ENCODE assay signal across 16 cellular contexts in genomic region chr22:30537083-30537731, GRCh38. TPM values are rescaled to one million over a fixed set of nuclear protein-coding genes. Genes with fewer than 3 reads are reported as not detected.
DNase-seq lines count a peak whose midpoint lies in the region; ATAC-seq and TF ChIP-seq lines count a peak whose summit lies in the region.
"Had no signal": no experiment of that assay in that cellular context is flagged by ENCODE, and none has a peak within 500 bp of the region (broad histone marks: within the 10 kb centered on the region; RNA-seq: fewer than 3 reads in every experiment).

No MANE protein-coding gene starts in this region.

- TF ChIP-seq EP300 in gastroesophageal sphincter (IDR thresholded peaks at IDR 0.05), result no peak

- H3K4me1 ChIP-seq in adrenal gland (replicated peaks in 1 of 2) (peaks cover 0 to 2% of the 10 kb centered on the region in 2 donors), testis (peaks cover 11% of the 10 kb centered on the region), gastroesophageal sphincter (peaks cover 0 to 5% (median 5%) of the 10 kb centered on the region in 3 donors)
- H3K4me1 ChIP-seq: HAP-1 had no signal

- 50 to 66% (median 56%) methylated on average over 7 to 9 of the region's 9 CpGs for WGBS in adrenal gland, 4 donors
- 47 to 70% methylated on average over 9 of the region's 9 CpGs for WGBS in testis, 2 donors
- WGBS in gastroesophageal sphincter (ENCODE audit: low coverage in 1 of 2), 2 donors, result 78 to 86% methylated on average over 5 to 7 of the region's 9 CpGs

- TF ChIP-seq CTCF in adrenal gland (IDR thresholded peaks at IDR 0.05) (no peak), testis (IDR thresholded peaks at IDR 0.05) (no peak), gastroesophageal sphincter (IDR thresholded peaks at IDR 0.05) (no peak), CD14-positive monocyte (IDR thresholded peaks at IDR 0.05) (no peak)

- intact Hi-C loops in adrenal gland (cut with DNase I) (no loop called here), testis (cut with DNase I; ENCODE audit: low total_unique reads) (no loop called here), CD14-positive monocyte (cut with micrococcal nuclease) (no loop called here)

- no peak for ATAC-seq in gastroesophageal sphincter

- no peaks in the 10 kb centered on the region for H3K4me1 Mint-ChIP-seq in CD14-positive monocyte

- TF ChIP-seq POLR2A in adrenal gland (IDR thresholded peaks at IDR 0.05), result no peak
- no peak for TF ChIP-seq POLR2A in testis (IDR thresholded peaks at IDR 0.05)
- no peak for TF ChIP-seq POLR2A in gastroesophageal sphincter (IDR thresholded peaks at IDR 0.05)

- peaks cover 21 to 28% (median 27%) of the 10 kb centered on the region in 3 donors for H3K27me3 Mint-ChIP-seq in CD14-positive monocyte (ENCODE audit: low read depth in 3 of 3)

- H3K4me3 ChIP-seq in adrenal gland, result no peak overlapping the region
- no peak overlapping the region for H3K4me3 ChIP-seq in testis
- H3K4me3 ChIP-seq in gastroesophageal sphincter, result no peak overlapping the region
- H3K4me3 ChIP-seq: BLaER1, GM23248, HAP-1 had no signal

- H3K27ac ChIP-seq in adrenal gland (no peak overlapping the region), testis (peak overlapping the region; percentile 31 to 67), gastroesophageal sphincter (no peak overlapping the region)
- H3K27ac ChIP-seq: BLaER1, GM23248 had no signal

- H3K36me3 ChIP-seq in adrenal gland (replicated peaks in 1 of 2) (no peaks in the 10 kb centered on the region), testis (ENCODE audit: low read depth, missing control alignments) (no peaks in the 10 kb centered on the region), gastroesophageal sphincter (no peaks in the 10 kb centered on the region)
- H3K36me3 ChIP-seq: BLaER1, HAP-1 had no signal

- H3K4me3 Mint-ChIP-seq in CD14-positive monocyte, result no peak overlapping the region
- H3K4me3 Mint-ChIP-seq: CD4-positive, CD25-positive, alpha-beta regulatory T cell had no signal

- peaks cover 0 to 2% (median 0%) of the 10 kb centered on the region in 7 donors for H3K9me3 Mint-ChIP-seq in CD14-positive monocyte

- H3K27ac Mint-ChIP-seq in CD14-positive monocyte, result no peak overlapping the region

- peak; percentile 63 to 72 for DNase-seq in NCI-H526 (lab: John Stamatoyannopoulos, UW)
- DNase-seq in adrenal gland, result peak in 4 of 7 donors; percentile 24 to 51 (median 33)
- peak; percentile 68 for DNase-seq in left kidney (ENCODE audit: low read depth, low spot score)
- peak; percentile 59 for DNase-seq in testis
- DNase-seq in inferior parietal cortex (ENCODE audit: extremely low spot score), result no peak
- DNase-seq in CD14-positive monocyte (ENCODE audit: low spot score), result no peak
- DNase-seq: AML-193; Calu3; CD4-positive, CD25-positive, alpha-beta regulatory T cell; DMS 273 treated with DMSO at 0.1 percent for 48 hours; GM23248 had no signal

- H3K27me3 ChIP-seq in adrenal gland (no peaks in the 10 kb centered on the region), testis (no peaks in the 10 kb centered on the region), gastroesophageal sphincter (peaks cover 15% of the 10 kb centered on the region)
- H3K27me3 ChIP-seq: BLaER1 had no signal

- no peaks in the 10 kb centered on the region for H3K9me3 ChIP-seq in adrenal gland (replicated peaks in 1 of 3)
- no peaks in the 10 kb centered on the region for H3K9me3 ChIP-seq in testis
- H3K9me3 ChIP-seq in gastroesophageal sphincter, result no peaks in the 10 kb centered on the region
- H3K9me3 ChIP-seq: BLaER1, HAP-1 had no signal

- no peaks in the 10 kb centered on the region for H3K36me3 Mint-ChIP-seq in CD14-positive monocyte
- H3K36me3 Mint-ChIP-seq: CD4-positive, CD25-positive, alpha-beta regulatory T cell had no signal

RNA-seq across cellular contexts. Expression of gene SEC14L6, which starts 9.3 kb away (rescaled TPM):
- 1 to 10 TPM in 4 of 8 donors, under 1 TPM in 3, not detected in 1; 0.19 to 4.3 (median 1.2) TPM for total RNA-seq in adrenal gland
- polyA plus RNA-seq in adrenal gland, result 1 to 10 TPM in 1 of 3 donors, under 1 TPM in 2; 0.32 to 1.5 (median 0.74) TPM
- 10 to 100 TPM; 17.0 to 28.2 TPM for total RNA-seq in testis
- 12.3 TPM for polyA plus RNA-seq in testis (ENCODE audit: insufficient read depth, low read depth, low replicate concordance)
- total RNA-seq in gastroesophageal sphincter, result 1 to 10 TPM in 1 of 4 donors, under 1 TPM in 3; 0.22 to 3.0 (median 0.54) TPM
- not detected for polyA plus RNA-seq in CD14-positive monocyte
- total RNA-seq: A673; CD4-positive, CD25-positive, alpha-beta regulatory T cell; GM23248; HT1080 had no signal
- polyA plus RNA-seq: GM23248 had no signal

RNA-seq across cellular contexts. Expression of gene SEC14L4, which starts 31.7 kb away (rescaled TPM):
- total RNA-seq in adrenal gland (1 to 10 TPM in 6 of 8 donors, under 1 TPM in 2; 0.17 to 2.6 (median 1.3) TPM), testis (10 to 100 TPM; 27.6 to 28.8 TPM), gastroesophageal sphincter (not detected)
- polyA plus RNA-seq in adrenal gland (under 1 TPM; 0.29 to 0.64 (median 0.47) TPM), testis (ENCODE audit: insufficient read depth, low read depth, low replicate concordance) (11.5 TPM), CD14-positive monocyte (not detected)
- total RNA-seq: A673; CD4-positive, CD25-positive, alpha-beta regulatory T cell; HT1080 had no signal
- polyA plus RNA-seq: CD4-positive, CD25-positive, alpha-beta regulatory T cell had no signal

RNA-seq across cellular contexts. Expression of gene GAL3ST1, which starts 37.3 kb away (rescaled TPM):
- total RNA-seq in adrenal gland (under 1 TPM in 1 of 8 donors, not detected in 7; 0.31 TPM), testis (10 to 100 TPM; 11.3 to 18.5 TPM), gastroesophageal sphincter (1 to 10 TPM in 3 of 4 donors, under 1 TPM in 1; 0.54 to 3.0 (median 3.0) TPM)
- polyA plus RNA-seq in adrenal gland (under 1 TPM in 2 of 3 donors, not detected in 1; 0.57 to 0.72 TPM), testis (ENCODE audit: insufficient read depth, low read depth, low replicate concordance) (4.2 TPM), CD14-positive monocyte (not detected)
- total RNA-seq: GM23248, HT1080 had no signal
- polyA plus RNA-seq: GM23248 had no signal

RNA-seq across cellular contexts. Expression of gene PES1, which starts 54.5 kb away (rescaled TPM):
- 100 to 1,000 TPM in 1 of 8 donors, 10 to 100 TPM in 7; 46.0 to 105 (median 58.1) TPM for total RNA-seq in adrenal gland
- polyA plus RNA-seq in adrenal gland, result 100 to 1,000 TPM in 1 of 3 donors, 10 to 100 TPM in 2; 63.6 to 117 (median 68.5) TPM
- total RNA-seq in testis, result 10 to 100 TPM; 96.5 to 99.4 TPM
- polyA plus RNA-seq in testis (ENCODE audit: insufficient read depth, low read depth, low replicate concordance), result 80.3 TPM
- 10 to 100 TPM; 35.5 to 48.9 (median 39.8) TPM for total RNA-seq in gastroesophageal sphincter
- polyA plus RNA-seq in CD14-positive monocyte, result 10 to 100 TPM; 32.2 to 36.6 TPM

Comparison
In these comparisons a context has a peak if more than half of its experiments do, and no peak if none do; other contexts are left out.
1. DNase-seq: peak in NCI-H526 (2 of 2), adrenal gland (4 of 7), left kidney (single experiment) and testis (single experiment); none in inferior parietal cortex (single experiment) and CD14-positive monocyte (single experiment).
2. H3K27ac ChIP-seq: peak in testis (2 of 2); none in adrenal gland (0 of 5) and gastroesophageal sphincter (0 of 4).
3. RNA of gene SEC14L4, which starts 31.7 kb away (total RNA-seq): 27.6 to 28.8 TPM in testis; 0.17 to 2.6 TPM in adrenal gland and not detected in gastroesophageal sphincter; every median in the first group is over 4 times any median in the second.